ENCODE assay signal across 1 cellular context in the genomic region with DNA sequence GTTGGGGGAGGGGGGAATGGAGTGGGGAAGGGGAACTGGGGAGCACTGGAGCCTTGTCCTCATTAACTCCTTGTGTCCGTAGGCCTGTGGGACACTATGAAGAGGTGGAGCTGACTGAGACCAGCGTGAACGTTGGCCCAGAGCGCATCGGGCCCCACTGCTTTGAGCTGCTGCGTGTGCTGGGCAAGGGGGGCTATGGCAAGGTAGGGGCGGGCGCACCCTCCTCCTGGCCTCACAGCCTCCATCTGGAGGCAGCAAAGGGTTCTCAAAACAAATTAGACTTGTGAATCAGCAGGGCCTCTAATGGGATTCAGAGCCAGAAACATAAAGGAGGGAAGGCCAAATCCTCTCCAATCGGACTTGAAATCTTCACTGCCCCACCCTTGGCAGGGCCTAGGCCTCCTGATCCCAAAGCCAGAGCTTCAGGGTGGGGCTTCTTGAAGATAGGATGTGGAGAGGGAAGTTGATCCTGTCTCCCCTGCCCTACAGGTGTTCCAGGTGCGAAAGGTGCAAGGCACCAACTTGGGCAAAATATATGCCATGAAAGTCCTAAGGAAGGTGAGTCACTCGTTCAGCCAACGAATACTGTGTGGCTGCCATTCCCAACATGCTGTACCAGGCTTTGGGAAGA.
TF ChIP-seq lines count a peak whose summit lies in the region.

No MANE protein-coding gene starts in this region.

TF ChIP-seq in K562, 482 proteins besides CTCF, POLR2A, EP300 and RAD21:
- TF ChIP-seq, protein P1, sequence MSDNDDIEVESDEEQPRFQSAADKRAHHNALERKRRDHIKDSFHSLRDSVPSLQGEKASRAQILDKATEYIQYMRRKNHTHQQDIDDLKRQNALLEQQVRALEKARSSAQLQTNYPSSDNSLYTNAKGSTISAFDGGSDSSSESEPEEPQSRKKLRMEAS (CRISPR knock-in tag; IDR thresholded peaks at IDR 0.05) = 0 out of 2 replicates have a peak, but pooled peaks have one; percentile 25
- TF ChIP-seq SNRNP70 (optimal IDR thresholded peaks at IDR 0.05; ENCODE audit: low read depth, low read length) (no peak), ZBTB7A (IDR thresholded peaks at IDR 0.05; ENCODE audit: borderline replicate concordance, control insufficient read depth, low read depth, low read length) (0 out of 2 replicates have a peak, but pooled peaks have one; percentile 33), RBBP5 (IDR thresholded peaks at IDR 0.05; ENCODE audit: borderline replicate concordance, insufficient read depth, low read length, poor library complexity, severe bottlenecking) (no peak), KDM1A (IDR thresholded peaks at IDR 0.05) (no peak), ZNF707 (CRISPR knock-in tag; conservative IDR thresholded peaks at IDR 0.05) (no peak), CBX2 (IDR thresholded peaks at IDR 0.05; ENCODE audit: insufficient read depth, low read length, poor library complexity, severe bottlenecking) (no peak), ZNF197 (CRISPR knock-in tag; IDR thresholded peaks at IDR 0.05; ENCODE audit: low read depth) (no peak), ZC3H8 (IDR thresholded peaks at IDR 0.05) (no peak), SAFB2 (IDR thresholded peaks at IDR 0.05; ENCODE audit: borderline replicate concordance, low read depth, low read length, severe bottlenecking) (no peak), HIVEP1 (CRISPR knock-in tag; IDR thresholded peaks at IDR 0.05) (no peak), ZNF274 (IDR thresholded peaks at IDR 0.05; ENCODE audit: borderline replicate concordance, low read depth, low read length) (no peak), RAD51 (IDR thresholded peaks at IDR 0.05; ENCODE audit: borderline replicate concordance, low read depth) (no peak), NELFE (IDR thresholded peaks at IDR 0.05; ENCODE audit: insufficient read depth, insufficient read length) (no peak), RBM22 (IDR thresholded peaks at IDR 0.05; ENCODE audit: low read depth, low read length, poor library complexity, severe bottlenecking) (no peak), ZNF77 (CRISPR knock-in tag; IDR thresholded peaks at IDR 0.05) (no peak)
- TF ChIP-seq, protein P2, sequence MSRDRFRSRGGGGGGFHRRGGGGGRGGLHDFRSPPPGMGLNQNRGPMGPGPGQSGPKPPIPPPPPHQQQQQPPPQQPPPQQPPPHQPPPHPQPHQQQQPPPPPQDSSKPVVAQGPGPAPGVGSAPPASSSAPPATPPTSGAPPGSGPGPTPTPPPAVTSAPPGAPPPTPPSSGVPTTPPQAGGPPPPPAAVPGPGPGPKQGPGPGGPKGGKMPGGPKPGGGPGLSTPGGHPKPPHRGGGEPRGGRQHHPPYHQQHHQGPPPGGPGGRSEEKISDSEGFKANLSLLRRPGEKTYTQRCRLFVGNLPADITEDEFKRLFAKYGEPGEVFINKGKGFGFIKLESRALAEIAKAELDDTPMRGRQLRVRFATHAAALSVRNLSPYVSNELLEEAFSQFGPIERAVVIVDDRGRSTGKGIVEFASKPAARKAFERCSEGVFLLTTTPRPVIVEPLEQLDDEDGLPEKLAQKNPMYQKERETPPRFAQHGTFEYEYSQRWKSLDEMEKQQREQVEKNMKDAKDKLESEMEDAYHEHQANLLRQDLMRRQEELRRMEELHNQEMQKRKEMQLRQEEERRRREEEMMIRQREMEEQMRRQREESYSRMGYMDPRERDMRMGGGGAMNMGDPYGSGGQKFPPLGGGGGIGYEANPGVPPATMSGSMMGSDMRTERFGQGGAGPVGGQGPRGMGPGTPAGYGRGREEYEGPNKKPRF (IDR thresholded peaks at IDR 0.05; ENCODE audit: low read depth, low read length) = no peak
